In the genomic region with DNA sequence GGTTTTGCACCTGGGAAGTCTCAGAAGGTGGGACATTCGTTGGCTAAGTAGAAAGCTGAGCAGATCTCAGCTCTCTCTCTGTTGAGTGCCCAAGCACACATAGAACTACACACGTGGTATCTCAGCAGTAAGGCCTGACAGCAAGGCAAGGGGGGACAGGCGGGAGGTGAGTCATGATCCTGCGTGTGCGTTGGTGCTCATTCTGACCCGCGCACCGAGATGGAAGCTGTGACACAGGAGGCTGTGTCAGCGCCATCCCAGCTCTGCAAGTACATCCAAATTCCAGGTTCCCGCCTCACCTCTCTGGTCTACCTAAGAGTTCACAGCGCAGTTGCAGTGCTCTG, we compare ENCODE assay signal across 1 cellular context.
TF ChIP-seq lines count a peak whose summit lies in the region.

No MANE protein-coding gene starts in this region.

TF ChIP-seq in K562, 482 proteins besides CTCF, POLR2A, EP300 and RAD21 (continued from another document):
- TF ChIP-seq, protein P1, sequence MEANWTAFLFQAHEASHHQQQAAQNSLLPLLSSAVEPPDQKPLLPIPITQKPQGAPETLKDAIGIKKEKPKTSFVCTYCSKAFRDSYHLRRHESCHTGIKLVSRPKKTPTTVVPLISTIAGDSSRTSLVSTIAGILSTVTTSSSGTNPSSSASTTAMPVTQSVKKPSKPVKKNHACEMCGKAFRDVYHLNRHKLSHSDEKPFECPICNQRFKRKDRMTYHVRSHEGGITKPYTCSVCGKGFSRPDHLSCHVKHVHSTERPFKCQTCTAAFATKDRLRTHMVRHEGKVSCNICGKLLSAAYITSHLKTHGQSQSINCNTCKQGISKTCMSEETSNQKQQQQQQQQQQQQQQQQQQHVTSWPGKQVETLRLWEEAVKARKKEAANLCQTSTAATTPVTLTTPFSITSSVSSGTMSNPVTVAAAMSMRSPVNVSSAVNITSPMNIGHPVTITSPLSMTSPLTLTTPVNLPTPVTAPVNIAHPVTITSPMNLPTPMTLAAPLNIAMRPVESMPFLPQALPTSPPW (CRISPR knock-in tag; IDR thresholded peaks at IDR 0.05) = 0 out of 2 replicates have a peak, but pooled peaks have one; percentile 14
- TF ChIP-seq JUN (IDR thresholded peaks at IDR 0.05; ENCODE audit: borderline replicate concordance, low read depth, low read length) (peak; percentile 47; the same call in 1 of the 2 replicates), JUN (CRISPR knock-in tag; IDR thresholded peaks at IDR 0.05; ENCODE audit: borderline replicate concordance) (no peak), FOSL1 (tag; conservative IDR thresholded peaks at IDR 0.05) (peak; percentile 65)
